ENCODE assay signal across 25 cellular contexts in the genomic region with DNA sequence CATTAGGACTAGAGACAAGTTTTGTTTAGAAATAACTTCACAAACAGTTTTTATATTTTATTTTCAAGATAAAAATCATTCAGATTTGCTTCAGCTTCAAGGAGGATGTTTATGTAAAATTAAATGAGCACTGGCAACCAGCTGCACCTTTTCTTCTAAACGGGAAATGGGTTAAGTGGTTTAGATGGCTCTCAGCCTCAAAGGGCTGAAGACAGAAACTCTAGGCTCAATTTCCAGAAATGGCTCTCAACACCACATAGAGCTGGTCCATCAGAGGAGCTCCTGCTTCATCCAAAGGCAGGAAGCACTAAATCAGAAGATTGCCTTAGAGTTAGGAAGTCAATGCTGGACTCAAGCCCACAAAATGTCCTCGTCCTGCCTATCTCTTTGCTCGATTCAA.
"Had no signal": no experiment of that assay in that cellular context is flagged by ENCODE, and none has a peak within 500 bp of the region (broad histone marks: within the 10 kb centered on the region; RNA-seq: fewer than 3 reads in every experiment).

No MANE protein-coding gene starts in this region.

- H3K4me3 Mint-ChIP-seq: activated B cell treated with CpG ODN at 0.5 μM for 24 hours; nephron; T-helper 1 cell treated with Interleukin-12 subunit alpha and Interleukin-12 subunit beta and Interleukin-4 antibody, amounts not matched to agents 30 μg/mL and 1 μg/mL, for 36 hours had no signal

- DNase-seq: activated B cell treated with CpG ODN at 0.5 μM for 24 hours; activated CD4-positive, alpha-beta T cell treated with anti-CD3 and anti-CD28 coated beads for 48 hours; activated effector memory CD4-positive, alpha-beta T cell treated with Interleukin-2 at 50 U/mL for 16 hours; activated T-cell treated with anti-CD3 and anti-CD28 coated beads, Interleukin-2, amount 50 U/mL, for 48 hours; amygdala; cerebellar nuclear complex; gastrocnemius medialis; head of caudate nucleus; hypothalamus; left ventricle myocardium inferior; mammary epithelial cell; midbrain; ovary; spleen; stimulated activated CD4-positive, alpha-beta T cell treated with anti-CD3 and anti-CD28 coated beads, Interleukin-4, amount 100 ng/mL, for 1 hour; stimulated activated naive CD4-positive, alpha-beta T cell treated with Interleukin-2 at 50 U/mL for 16 hours; upper lobe of left lung had no signal

- H3K36me3 ChIP-seq: esophagus muscularis mucosa, gastrocnemius medialis, left ventricle myocardium inferior, neutrophil, ovary, prostate gland, right atrium auricular region, spleen, thoracic aorta, upper lobe of left lung had no signal

- H3K4me1 Mint-ChIP-seq: activated B cell treated with CpG ODN at 0.5 μM for 24 hours, nephron had no signal

- H3K9me3 ChIP-seq: esophagus muscularis mucosa, gastrocnemius medialis, neutrophil, ovary, prostate gland, thoracic aorta had no signal

- H3K27me3 Mint-ChIP-seq: activated B cell treated with CpG ODN at 0.5 μM for 24 hours had no signal

- H3K27ac ChIP-seq: coronary artery, esophagus muscularis mucosa, gastrocnemius medialis, left ventricle myocardium inferior, neutrophil, ovary, prostate gland, right atrium auricular region, thoracic aorta, upper lobe of left lung had no signal

- ATAC-seq: gastrocnemius medialis had no signal

- H3K4me1 ChIP-seq: esophagus muscularis mucosa, gastrocnemius medialis, prostate gland, right atrium auricular region, spleen, upper lobe of left lung had no signal

- H3K27me3 ChIP-seq: esophagus muscularis mucosa, ovary, right atrium auricular region, upper lobe of left lung had no signal

- H3K27ac Mint-ChIP-seq: activated B cell treated with CpG ODN at 0.5 μM for 24 hours; nephron; T-helper 1 cell treated with Interleukin-12 subunit alpha and Interleukin-12 subunit beta and Interleukin-4 antibody, amounts not matched to agents 30 μg/mL and 1 μg/mL, for 36 hours had no signal
